In genomic region chr7:97104719-97105129, GRCh38 we compare ENCODE assay signal across 8 cellular contexts. TPM values are rescaled to one million over a fixed set of nuclear protein-coding genes. Genes with fewer than 3 reads are reported as not detected.
A peak's percentile ranks its signal among the peaks of the same experiment; 100 is the strongest.
DNase-seq lines count a peak whose midpoint lies in the region; ATAC-seq, FAIRE-seq and TF ChIP-seq lines count a peak whose summit lies in the region.

No MANE protein-coding gene starts in this region.

- peak; percentile 93 for FAIRE-seq in GM19239 (lab: Jason Lieb, UNC)

- H3K36me3 Mint-ChIP-seq in activated CD4-positive, alpha-beta T cell treated with anti-CD3 and anti-CD28 coated beads, Interleukin-2, amount 10 ng/mL, durations not matched to agents 24 days and 14 days (ENCODE audit: low read depth), result no peaks in the 10 kb centered on the region

- H3K9me3 ChIP-seq in liver (ENCODE audit: control insufficient read depth in 4 of 4, low read length in 3 of 4), result no peaks in the 10 kb centered on the region

- H3K27me3 ChIP-seq in liver (ENCODE audit: control insufficient read depth in 4 of 4, insufficient read depth in 4 of 4, low read length in 3 of 4), result peaks cover 0 to 3% (median 0%) of the 10 kb centered on the region in 4 donors

- H3K4me1 Mint-ChIP-seq in activated CD4-positive, alpha-beta T cell treated with anti-CD3 and anti-CD28 coated beads, Interleukin-2, amount 10 ng/mL, durations not matched to agents 24 days and 14 days, result no peaks in the 10 kb centered on the region

- H3K4me3 Mint-ChIP-seq in activated CD4-positive, alpha-beta T cell treated with anti-CD3 and anti-CD28 coated beads, Interleukin-2, amount 10 ng/mL, durations not matched to agents 24 days and 14 days, result no peak overlapping the region

- no peak overlapping the region for H3K4me3 ChIP-seq in choroid plexus epithelial cell (ENCODE audit: low read depth, low read length)
- no peak overlapping the region for H3K4me3 ChIP-seq in liver (ENCODE audit: low read depth in 1 of 3, low read length in 3 of 3)

- 3% methylated on average over 6 of the region's 6 CpGs for WGBS in liver

- H3K27me3 Mint-ChIP-seq in activated CD4-positive, alpha-beta T cell treated with anti-CD3 and anti-CD28 coated beads, Interleukin-2, amount 10 ng/mL, durations not matched to agents 24 days and 14 days, result peaks cover 15% of the 10 kb centered on the region

- intact Hi-C loops in activated CD4-positive, alpha-beta T cell treated with anti-CD3 and anti-CD28 coated beads, Interleukin-2, amount 10 ng/mL, durations not matched to agents 24 days and 14 days (cut with micrococcal nuclease), result loop anchor here (1.0 kb wide), 2 partner anchors 75 to 731 kb away; no protein-coding TSS in a partner anchor

- TF ChIP-seq CTCF in choroid plexus epithelial cell (conservative IDR thresholded peaks at IDR 0.05; ENCODE audit: low read depth, low read length) (peak; percentile 89), liver (IDR thresholded peaks at IDR 0.05; ENCODE audit: low read depth, low read length, missing input control) (peak; percentile 85)

- no peak overlapping the region for H3K9ac ChIP-seq in liver (ENCODE audit: low read depth in 1 of 2, low read length in 2 of 2)

- no peak overlapping the region for H3K27ac ChIP-seq in liver (ENCODE audit: low read depth in 1 of 2, low read length in 2 of 2)

- no peak overlapping the region for H3K27ac Mint-ChIP-seq in activated CD4-positive, alpha-beta T cell treated with anti-CD3 and anti-CD28 coated beads, Interleukin-2, amount 10 ng/mL, durations not matched to agents 24 days and 14 days

- no peaks in the 10 kb centered on the region for H3K36me3 ChIP-seq in liver (ENCODE audit: control insufficient read depth in 4 of 4, insufficient read depth in 3 of 4, low read depth in 1 of 4, low read length in 3 of 4)

- H3K9me3 Mint-ChIP-seq in activated CD4-positive, alpha-beta T cell treated with anti-CD3 and anti-CD28 coated beads, Interleukin-2, amount 10 ng/mL, durations not matched to agents 24 days and 14 days, result no peaks in the 10 kb centered on the region

- peak in 11 of 14 donors; percentile 41 to 80 (median 65) for DNase-seq in C1 segment of cervical spinal cord (lab: John Stamatoyannopoulos, UW)
- DNase-seq in GM19239 (ENCODE audit: insufficient read length, low spot score), result peak; percentile 37
- DNase-seq in NCI-H460 (ENCODE audit: extremely low read depth, low read depth), result peak; percentile 79
- DNase-seq in activated CD4-positive, alpha-beta T cell treated with anti-CD3 and anti-CD28 coated beads, Interleukin-2, amount 10 ng/mL, durations not matched to agents 24 days and 14 days, result peak; percentile 89
- peak; percentile 84 for DNase-seq in choroid plexus epithelial cell (ENCODE audit: low read depth)
- DNase-seq in stimulated activated CD4-positive, alpha-beta T cell treated with anti-CD3 and anti-CD28 coated beads, TNF-alpha, amount 100 ng/mL, for 24 hours (ENCODE audit: low read depth in 3 of 3), result peak; percentile 34 to 68 (median 38)

- peak; percentile 94 to 98 for TF ChIP-seq RAD21 in liver (IDR thresholded peaks at IDR 0.05)

- H3K4me1 ChIP-seq in liver (ENCODE audit: control insufficient read depth in 4 of 4, insufficient read depth in 4 of 4, low read length in 3 of 4), result peaks cover 0 to 2% (median 0%) of the 10 kb centered on the region in 4 donors

- peak; percentile 96 for ATAC-seq in HG03378 (IDR thresholded peaks at IDR 0.05; ENCODE audit: unreplicated experiment)

TF ChIP-seq in liver, 16 proteins besides CTCF, POLR2A, EP300 and RAD21:
- TF ChIP-seq ATF3 (IDR thresholded peaks at IDR 0.05) (no peak), FOXA1 (IDR thresholded peaks at IDR 0.05) (peak; percentile 19), ZBTB33 (IDR thresholded peaks at IDR 0.05) (no peak), HNF4A (conservative IDR thresholded peaks at IDR 0.05) (no peak)

RNA-seq across cellular contexts. Expression of gene SDHAF3, which starts 12.8 kb away (rescaled TPM):
- total RNA-seq in NCI-H460 (2014; rRNA removed; shearing (Covaris generic)), result 30.5 and 37.3 TPM in 2 replicates
- 38.1 and 48.8 TPM in 2 replicates for polyA plus RNA-seq in NCI-H460 (2014; cell fraction: nucleus; rRNA removed)
- 24.9 and 27.8 TPM in 2 replicates for total RNA-seq in activated CD4-positive, alpha-beta T cell treated with anti-CD3 and anti-CD28 coated beads, Interleukin-2, amount 10 ng/mL, durations not matched to agents 24 days and 14 days
- total RNA-seq in liver, result 1 to 10 TPM; 8.6 to 9.9 TPM
- polyA plus RNA-seq in liver, result 10 to 100 TPM; 11.0 to 34.1 TPM

Comparison
In these comparisons a context has a peak if more than half of its experiments do, and no peak if none do; other contexts are left out.
1. DNase-seq: peak in every context shown above with its lines; median percentile 89 in activated CD4-positive, alpha-beta T cell treated with anti-CD3 and anti-CD28 coated beads, Interleukin-2, amount 10 ng/mL, durations not matched to agents 24 days and 14 days; 84 in choroid plexus epithelial cell; 79 in NCI-H460; 65 in C1 segment of cervical spinal cord; 38 in stimulated activated CD4-positive, alpha-beta T cell treated with anti-CD3 and anti-CD28 coated beads, TNF-alpha, amount 100 ng/mL, for 24 hours; 37 in GM19239.